ENCODE assay signal across 18 cellular contexts in the genomic region with DNA sequence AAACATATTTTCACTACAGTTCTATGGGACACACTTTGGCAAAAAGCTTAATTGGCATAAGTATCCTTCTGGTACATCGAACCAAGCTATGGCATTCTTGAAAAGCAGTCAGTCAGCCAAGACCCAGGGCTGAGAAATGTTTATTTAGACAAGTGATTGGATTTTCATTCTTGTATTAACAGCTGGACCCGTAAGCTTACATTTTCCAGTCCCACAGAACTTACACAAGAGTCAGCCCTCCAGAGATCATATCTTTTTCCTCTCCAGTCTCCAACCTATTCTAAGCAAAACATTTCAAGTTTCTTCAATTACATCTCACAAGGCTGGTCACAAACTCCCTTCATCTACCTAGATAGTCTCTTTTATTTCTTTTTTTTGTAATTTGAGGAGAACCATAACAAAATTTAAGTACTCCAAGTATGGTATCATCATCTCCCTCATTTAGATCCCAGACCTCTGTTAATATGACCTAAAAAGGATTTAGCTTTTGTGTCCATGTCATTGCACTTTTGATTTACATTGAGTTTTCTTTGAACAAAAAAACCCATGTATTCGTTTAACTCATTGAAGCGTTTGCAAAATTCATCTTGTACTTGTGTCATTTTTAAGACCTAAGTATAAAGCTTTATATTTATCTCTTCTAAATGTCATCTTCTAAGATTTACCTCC.
"Had no signal": no experiment of that assay in that cellular context is flagged by ENCODE, and none has a peak within 500 bp of the region (broad histone marks: within the 10 kb centered on the region; RNA-seq: fewer than 3 reads in every experiment).

No MANE protein-coding gene starts in this region.

- H3K4me3 ChIP-seq: adrenal gland, dorsolateral prefrontal cortex, heart right ventricle, ovary, thoracic aorta, upper lobe of left lung had no signal

- H3K36me3 ChIP-seq: adrenal gland, ovary, thoracic aorta had no signal

- H3K27me3 ChIP-seq: adrenal gland, dorsolateral prefrontal cortex, ovary, upper lobe of left lung had no signal

- ATAC-seq: activated CD4-positive, CD25-positive, alpha-beta regulatory T cell treated with anti-CD3 and anti-CD28 coated beads, Interleukin-2, amount 50 U/mL, for 24 hours; activated CD8-positive, alpha-beta T cell treated with anti-CD3 and anti-CD28 coated beads, Interleukin-2, amount 10 ng/mL, durations not matched to agents 7 days and 5 days; activated T-cell treated with anti-CD3 and anti-CD28 coated beads, Interleukin-2, amount 50 U/mL, for 72 hours; natural killer cell; sciatic nerve; stimulated activated memory B cell treated with anti-CD40 and anti-IgM and Interleukin-4, amounts not matched to agents 10 μg/mL and 1 μg/mL and 100 μg/mL, for 72 hours had no signal

- H3K9me3 ChIP-seq: adrenal gland, heart right ventricle, ovary, thoracic aorta, upper lobe of left lung had no signal

- H3K27ac ChIP-seq: adrenal gland, dorsolateral prefrontal cortex, epithelial cell of prostate, heart right ventricle, ovary, thoracic aorta, upper lobe of left lung had no signal

- H3K4me1 ChIP-seq: adrenal gland had no signal

- DNase-seq: activated CD4-positive, alpha-beta T cell treated with anti-CD3 and anti-CD28 coated beads, Interleukin-2, amount 10 ng/mL, durations not matched to agents 7 days and 5 days; activated CD8-positive, alpha-beta memory T cell treated with anti-CD3 and anti-CD28 coated beads, Interleukin-2, amount 50 U/mL, for 48 hours; activated CD8-positive, alpha-beta T cell treated with anti-CD3 and anti-CD28 coated beads, Interleukin-2, amount 10 ng/mL, durations not matched to agents 7 days and 5 days; activated effector memory CD4-positive, alpha-beta T cell treated with anti-CD3 and anti-CD28 coated beads, Interleukin-2, amount 50 U/mL, for 16 hours; activated T-cell treated with anti-CD3 and anti-CD28 coated beads, Interleukin-2, amount 50 U/mL, for 72 hours; dorsolateral prefrontal cortex; natural killer cell; ovary; stimulated activated CD4-positive, alpha-beta T cell treated with anti-CD3 and anti-CD28 coated beads, Interleukin-4, amount 100 ng/mL, for 4 hours; T1000; upper lobe of left lung had no signal
